In the genomic region with DNA sequence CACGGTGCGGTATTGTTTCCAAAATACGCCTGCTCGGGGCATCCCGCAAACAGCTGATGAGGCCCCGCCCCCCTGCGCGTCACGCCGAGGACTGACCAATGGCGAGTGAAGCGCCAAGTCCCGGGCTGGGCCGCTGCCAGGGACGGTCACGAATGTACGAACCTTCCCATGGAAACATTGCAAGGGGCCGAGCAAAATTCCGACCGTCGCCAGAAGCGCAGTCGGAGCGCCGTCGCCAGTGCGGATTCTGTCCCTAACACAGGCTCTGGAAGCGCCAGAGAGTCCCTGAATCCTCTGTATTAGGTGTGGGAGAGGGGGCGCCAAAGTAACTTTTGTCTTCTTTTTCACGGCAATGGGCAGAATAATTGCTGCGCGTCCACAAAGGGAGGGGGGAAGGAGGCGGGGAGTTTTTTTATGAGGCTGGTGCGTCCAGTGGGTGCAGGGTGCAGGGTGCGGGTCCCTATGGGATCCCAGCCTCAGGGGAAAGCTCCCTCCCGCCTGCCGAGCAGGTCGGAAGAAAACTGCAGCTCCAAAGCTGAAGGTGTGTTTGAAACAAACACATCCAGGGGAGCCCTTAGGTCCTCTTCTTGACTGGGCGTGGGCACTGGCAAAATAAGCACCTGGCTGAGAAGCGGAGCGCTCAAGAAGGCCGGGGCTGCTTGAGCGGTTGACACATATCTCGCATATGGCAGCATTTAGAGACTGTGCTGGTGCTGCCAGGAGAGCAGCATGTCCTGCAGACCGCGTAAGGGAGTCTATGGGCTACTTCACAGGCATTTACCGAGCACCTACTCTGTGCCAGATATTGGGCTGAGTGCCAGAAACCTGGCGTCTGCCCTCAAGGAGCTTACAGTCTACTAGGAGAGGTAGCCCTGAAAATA, we compare ENCODE assay signal across 1 cellular context.
A peak's percentile ranks its signal among the peaks of the same experiment; 100 is the strongest.
TF ChIP-seq lines count a peak whose summit lies in the region.

A gene with protein sequence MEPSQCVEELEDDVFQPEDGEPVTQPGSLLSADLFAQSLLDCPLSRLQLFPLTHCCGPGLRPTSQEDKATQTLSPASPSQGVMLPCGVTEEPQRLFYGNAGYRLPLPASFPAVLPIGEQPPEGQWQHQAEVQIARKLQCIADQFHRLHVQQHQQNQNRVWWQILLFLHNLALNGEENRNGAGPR (minus strand): TSS at position 25 of the 881 bp plus-strand sequence. CDS start 2,793 bp downstream, outside the sequence.

TF ChIP-seq in K562, 482 proteins besides CTCF, POLR2A, EP300 and RAD21 (continued from another document and continues in another):
- TF ChIP-seq RBM22 (IDR thresholded peaks at IDR 0.05; ENCODE audit: low read depth, low read length, poor library complexity, severe bottlenecking) (no peak), ZNF143 (CRISPR knock-in tag; IDR thresholded peaks at IDR 0.05) (no peak), C11orf30 (IDR thresholded peaks at IDR 0.05; ENCODE audit: low read depth) (no peak), ZNF717 (CRISPR knock-in tag; IDR thresholded peaks at IDR 0.05) (no peak), PML (IDR thresholded peaks at IDR 0.05; ENCODE audit: low read length) (no peak), ZKSCAN8 (CRISPR knock-in tag; IDR thresholded peaks at IDR 0.05) (no peak), RBM34 (IDR thresholded peaks at IDR 0.05; ENCODE audit: borderline replicate concordance, insufficient read depth, low read length) (no peak), FUS (optimal IDR thresholded peaks at IDR 0.05; ENCODE audit: low read depth, low read length) (no peak), ZFP1 (CRISPR knock-in tag; IDR thresholded peaks at IDR 0.05) (no peak), WHSC1 (IDR thresholded peaks at IDR 0.05; ENCODE audit: low read length) (no peak), ZNF12 (CRISPR knock-in tag; IDR thresholded peaks at IDR 0.05) (no peak), LEF1 (IDR thresholded peaks at IDR 0.05) (peak; percentile 82), ZNF3 (CRISPR knock-in tag; IDR thresholded peaks at IDR 0.05) (no peak), ETV1 (tag; conservative IDR thresholded peaks at IDR 0.05; ENCODE audit: low read depth) (no peak), EZH2 (IDR thresholded peaks at IDR 0.05; ENCODE audit: borderline replicate concordance, low read depth, low read length) (peak; percentile 94), NFYB (IDR thresholded peaks at IDR 0.05; ENCODE audit: extremely low read depth, insufficient read length) (peak; percentile 78), STAT5B (CRISPR knock-in tag; IDR thresholded peaks at IDR 0.05) (no peak), HNRNPUL1 (IDR thresholded peaks at IDR 0.05; ENCODE audit: low read length) (no peak), ZNF780A (CRISPR knock-in tag; IDR thresholded peaks at IDR 0.05) (no peak), ATF1 (CRISPR knock-in tag; IDR thresholded peaks at IDR 0.05) (peak; percentile 62; the same call in 1 of the 2 replicates), ATF1 (tag; IDR thresholded peaks at IDR 0.05) (peak; percentile 95), CEBPB (tag; IDR thresholded peaks at IDR 0.05) (no peak), ZBTB1 (CRISPR knock-in tag; IDR thresholded peaks at IDR 0.05; ENCODE audit: borderline replicate concordance, low read depth) (no peak), ARNT (IDR thresholded peaks at IDR 0.05) (peak in 1 of 2 experiments; percentile 87; a peak in 1 of 4 replicates), ZNF644 (tag; IDR thresholded peaks at IDR 0.05; ENCODE audit: low read depth) (no peak), KAT8 (IDR thresholded peaks at IDR 0.05; ENCODE audit: low read depth) (no peak), KDM5B (IDR thresholded peaks at IDR 0.05; ENCODE audit: insufficient replicate concordance, low read depth, low read length) (no peak), ZNF224 (CRISPR knock-in tag; IDR thresholded peaks at IDR 0.05) (no peak), JUND (IDR thresholded peaks at IDR 0.05; ENCODE audit: borderline replicate concordance, low read depth, low read length) (peak; percentile 70; the same call in 1 of the 2 replicates), JUND (tag; IDR thresholded peaks at IDR 0.05; ENCODE audit: borderline replicate concordance, low read depth, low read length) (no peak; the same call in 2 of the 3 replicates), PHB (CRISPR knock-in tag; IDR thresholded peaks at IDR 0.05) (no peak), TAF1 (IDR thresholded peaks at IDR 0.05; ENCODE audit: control insufficient read depth, extremely low read depth, insufficient read depth, low read length, severe bottlenecking) (no peak), ZNF146 (CRISPR knock-in tag; IDR thresholded peaks at IDR 0.05; ENCODE audit: unreplicated experiment) (no peak), CBFA2T3 (IDR thresholded peaks at IDR 0.05) (no peak), ZSCAN29 (IDR thresholded peaks at IDR 0.05) (no peak), CBX2 (IDR thresholded peaks at IDR 0.05; ENCODE audit: insufficient read depth, low read length, poor library complexity, severe bottlenecking) (no peak), MAFK (IDR thresholded peaks at IDR 0.05; ENCODE audit: low read length) (peak; percentile 25), CBFB (CRISPR knock-in tag; IDR thresholded peaks at IDR 0.05) (no peak), ZNF197 (CRISPR knock-in tag; IDR thresholded peaks at IDR 0.05; ENCODE audit: low read depth) (peak; percentile 83; the same call in 1 of the 2 replicates), CREB1 (IDR thresholded peaks at IDR 0.05) (peak; percentile 87), CREB1 (CRISPR knock-in tag; IDR thresholded peaks at IDR 0.05) (peak; percentile 88), ZZZ3 (IDR thresholded peaks at IDR 0.05) (no peak), MECOM (CRISPR knock-in tag; IDR thresholded peaks at IDR 0.05) (no peak), LCOR (CRISPR knock-in tag; IDR thresholded peaks at IDR 0.05) (peak; percentile 82; the same call in 1 of the 2 replicates)
- TF ChIP-seq, protein P1, sequence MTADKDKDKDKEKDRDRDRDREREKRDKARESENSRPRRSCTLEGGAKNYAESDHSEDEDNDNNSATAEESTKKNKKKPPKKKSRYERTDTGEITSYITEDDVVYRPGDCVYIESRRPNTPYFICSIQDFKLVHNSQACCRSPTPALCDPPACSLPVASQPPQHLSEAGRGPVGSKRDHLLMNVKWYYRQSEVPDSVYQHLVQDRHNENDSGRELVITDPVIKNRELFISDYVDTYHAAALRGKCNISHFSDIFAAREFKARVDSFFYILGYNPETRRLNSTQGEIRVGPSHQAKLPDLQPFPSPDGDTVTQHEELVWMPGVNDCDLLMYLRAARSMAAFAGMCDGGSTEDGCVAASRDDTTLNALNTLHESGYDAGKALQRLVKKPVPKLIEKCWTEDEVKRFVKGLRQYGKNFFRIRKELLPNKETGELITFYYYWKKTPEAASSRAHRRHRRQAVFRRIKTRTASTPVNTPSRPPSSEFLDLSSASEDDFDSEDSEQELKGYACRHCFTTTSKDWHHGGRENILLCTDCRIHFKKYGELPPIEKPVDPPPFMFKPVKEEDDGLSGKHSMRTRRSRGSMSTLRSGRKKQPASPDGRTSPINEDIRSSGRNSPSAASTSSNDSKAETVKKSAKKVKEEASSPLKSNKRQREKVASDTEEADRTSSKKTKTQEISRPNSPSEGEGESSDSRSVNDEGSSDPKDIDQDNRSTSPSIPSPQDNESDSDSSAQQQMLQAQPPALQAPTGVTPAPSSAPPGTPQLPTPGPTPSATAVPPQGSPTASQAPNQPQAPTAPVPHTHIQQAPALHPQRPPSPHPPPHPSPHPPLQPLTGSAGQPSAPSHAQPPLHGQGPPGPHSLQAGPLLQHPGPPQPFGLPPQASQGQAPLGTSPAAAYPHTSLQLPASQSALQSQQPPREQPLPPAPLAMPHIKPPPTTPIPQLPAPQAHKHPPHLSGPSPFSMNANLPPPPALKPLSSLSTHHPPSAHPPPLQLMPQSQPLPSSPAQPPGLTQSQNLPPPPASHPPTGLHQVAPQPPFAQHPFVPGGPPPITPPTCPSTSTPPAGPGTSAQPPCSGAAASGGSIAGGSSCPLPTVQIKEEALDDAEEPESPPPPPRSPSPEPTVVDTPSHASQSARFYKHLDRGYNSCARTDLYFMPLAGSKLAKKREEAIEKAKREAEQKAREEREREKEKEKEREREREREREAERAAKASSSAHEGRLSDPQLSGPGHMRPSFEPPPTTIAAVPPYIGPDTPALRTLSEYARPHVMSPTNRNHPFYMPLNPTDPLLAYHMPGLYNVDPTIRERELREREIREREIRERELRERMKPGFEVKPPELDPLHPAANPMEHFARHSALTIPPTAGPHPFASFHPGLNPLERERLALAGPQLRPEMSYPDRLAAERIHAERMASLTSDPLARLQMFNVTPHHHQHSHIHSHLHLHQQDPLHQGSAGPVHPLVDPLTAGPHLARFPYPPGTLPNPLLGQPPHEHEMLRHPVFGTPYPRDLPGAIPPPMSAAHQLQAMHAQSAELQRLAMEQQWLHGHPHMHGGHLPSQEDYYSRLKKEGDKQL (CRISPR knock-in tag; IDR thresholded peaks at IDR 0.05; ENCODE audit: borderline replicate concordance), result no peak
- TF ChIP-seq, protein P2, sequence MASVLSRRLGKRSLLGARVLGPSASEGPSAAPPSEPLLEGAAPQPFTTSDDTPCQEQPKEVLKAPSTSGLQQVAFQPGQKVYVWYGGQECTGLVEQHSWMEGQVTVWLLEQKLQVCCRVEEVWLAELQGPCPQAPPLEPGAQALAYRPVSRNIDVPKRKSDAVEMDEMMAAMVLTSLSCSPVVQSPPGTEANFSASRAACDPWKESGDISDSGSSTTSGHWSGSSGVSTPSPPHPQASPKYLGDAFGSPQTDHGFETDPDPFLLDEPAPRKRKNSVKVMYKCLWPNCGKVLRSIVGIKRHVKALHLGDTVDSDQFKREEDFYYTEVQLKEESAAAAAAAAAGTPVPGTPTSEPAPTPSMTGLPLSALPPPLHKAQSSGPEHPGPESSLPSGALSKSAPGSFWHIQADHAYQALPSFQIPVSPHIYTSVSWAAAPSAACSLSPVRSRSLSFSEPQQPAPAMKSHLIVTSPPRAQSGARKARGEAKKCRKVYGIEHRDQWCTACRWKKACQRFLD (CRISPR knock-in tag; IDR thresholded peaks at IDR 0.05), result no peak
- TF ChIP-seq, protein P3, sequence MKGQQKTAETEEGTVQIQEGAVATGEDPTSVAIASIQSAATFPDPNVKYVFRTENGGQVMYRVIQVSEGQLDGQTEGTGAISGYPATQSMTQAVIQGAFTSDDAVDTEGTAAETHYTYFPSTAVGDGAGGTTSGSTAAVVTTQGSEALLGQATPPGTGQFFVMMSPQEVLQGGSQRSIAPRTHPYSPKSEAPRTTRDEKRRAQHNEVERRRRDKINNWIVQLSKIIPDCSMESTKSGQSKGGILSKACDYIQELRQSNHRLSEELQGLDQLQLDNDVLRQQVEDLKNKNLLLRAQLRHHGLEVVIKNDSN (CRISPR knock-in tag; IDR thresholded peaks at IDR 0.05), result no peak
- TF ChIP-seq, protein P4, sequence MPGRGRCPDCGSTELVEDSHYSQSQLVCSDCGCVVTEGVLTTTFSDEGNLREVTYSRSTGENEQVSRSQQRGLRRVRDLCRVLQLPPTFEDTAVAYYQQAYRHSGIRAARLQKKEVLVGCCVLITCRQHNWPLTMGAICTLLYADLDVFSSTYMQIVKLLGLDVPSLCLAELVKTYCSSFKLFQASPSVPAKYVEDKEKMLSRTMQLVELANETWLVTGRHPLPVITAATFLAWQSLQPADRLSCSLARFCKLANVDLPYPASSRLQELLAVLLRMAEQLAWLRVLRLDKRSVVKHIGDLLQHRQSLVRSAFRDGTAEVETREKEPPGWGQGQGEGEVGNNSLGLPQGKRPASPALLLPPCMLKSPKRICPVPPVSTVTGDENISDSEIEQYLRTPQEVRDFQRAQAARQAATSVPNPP (IDR thresholded peaks at IDR 0.05; ENCODE audit: borderline replicate concordance, insufficient read depth, insufficient read length), result no peak
- TF ChIP-seq, protein P5, sequence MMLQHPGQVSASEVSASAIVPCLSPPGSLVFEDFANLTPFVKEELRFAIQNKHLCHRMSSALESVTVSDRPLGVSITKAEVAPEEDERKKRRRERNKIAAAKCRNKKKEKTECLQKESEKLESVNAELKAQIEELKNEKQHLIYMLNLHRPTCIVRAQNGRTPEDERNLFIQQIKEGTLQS (IDR thresholded peaks at IDR 0.05), result no peak
- TF ChIP-seq, protein P5 (CRISPR knock-in tag; conservative IDR thresholded peaks at IDR 0.05), result 0 out of 2 replicates have a peak, but pooled peaks have one; percentile 69
- TF ChIP-seq, protein P6, sequence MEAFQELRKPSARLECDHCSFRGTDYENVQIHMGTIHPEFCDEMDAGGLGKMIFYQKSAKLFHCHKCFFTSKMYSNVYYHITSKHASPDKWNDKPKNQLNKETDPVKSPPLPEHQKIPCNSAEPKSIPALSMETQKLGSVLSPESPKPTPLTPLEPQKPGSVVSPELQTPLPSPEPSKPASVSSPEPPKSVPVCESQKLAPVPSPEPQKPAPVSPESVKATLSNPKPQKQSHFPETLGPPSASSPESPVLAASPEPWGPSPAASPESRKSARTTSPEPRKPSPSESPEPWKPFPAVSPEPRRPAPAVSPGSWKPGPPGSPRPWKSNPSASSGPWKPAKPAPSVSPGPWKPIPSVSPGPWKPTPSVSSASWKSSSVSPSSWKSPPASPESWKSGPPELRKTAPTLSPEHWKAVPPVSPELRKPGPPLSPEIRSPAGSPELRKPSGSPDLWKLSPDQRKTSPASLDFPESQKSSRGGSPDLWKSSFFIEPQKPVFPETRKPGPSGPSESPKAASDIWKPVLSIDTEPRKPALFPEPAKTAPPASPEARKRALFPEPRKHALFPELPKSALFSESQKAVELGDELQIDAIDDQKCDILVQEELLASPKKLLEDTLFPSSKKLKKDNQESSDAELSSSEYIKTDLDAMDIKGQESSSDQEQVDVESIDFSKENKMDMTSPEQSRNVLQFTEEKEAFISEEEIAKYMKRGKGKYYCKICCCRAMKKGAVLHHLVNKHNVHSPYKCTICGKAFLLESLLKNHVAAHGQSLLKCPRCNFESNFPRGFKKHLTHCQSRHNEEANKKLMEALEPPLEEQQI (IDR thresholded peaks at IDR 0.05), result peak; percentile 93
- TF ChIP-seq, protein P7, sequence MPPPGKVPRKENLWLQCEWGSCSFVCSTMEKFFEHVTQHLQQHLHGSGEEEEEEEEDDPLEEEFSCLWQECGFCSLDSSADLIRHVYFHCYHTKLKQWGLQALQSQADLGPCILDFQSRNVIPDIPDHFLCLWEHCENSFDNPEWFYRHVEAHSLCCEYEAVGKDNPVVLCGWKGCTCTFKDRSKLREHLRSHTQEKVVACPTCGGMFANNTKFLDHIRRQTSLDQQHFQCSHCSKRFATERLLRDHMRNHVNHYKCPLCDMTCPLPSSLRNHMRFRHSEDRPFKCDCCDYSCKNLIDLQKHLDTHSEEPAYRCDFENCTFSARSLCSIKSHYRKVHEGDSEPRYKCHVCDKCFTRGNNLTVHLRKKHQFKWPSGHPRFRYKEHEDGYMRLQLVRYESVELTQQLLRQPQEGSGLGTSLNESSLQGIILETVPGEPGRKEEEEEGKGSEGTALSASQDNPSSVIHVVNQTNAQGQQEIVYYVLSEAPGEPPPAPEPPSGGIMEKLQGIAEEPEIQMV (tag; conservative IDR thresholded peaks at IDR 0.05; ENCODE audit: low read depth), result no peak
